27 cellular contexts compared by ENCODE assay signal in the genomic region with DNA sequence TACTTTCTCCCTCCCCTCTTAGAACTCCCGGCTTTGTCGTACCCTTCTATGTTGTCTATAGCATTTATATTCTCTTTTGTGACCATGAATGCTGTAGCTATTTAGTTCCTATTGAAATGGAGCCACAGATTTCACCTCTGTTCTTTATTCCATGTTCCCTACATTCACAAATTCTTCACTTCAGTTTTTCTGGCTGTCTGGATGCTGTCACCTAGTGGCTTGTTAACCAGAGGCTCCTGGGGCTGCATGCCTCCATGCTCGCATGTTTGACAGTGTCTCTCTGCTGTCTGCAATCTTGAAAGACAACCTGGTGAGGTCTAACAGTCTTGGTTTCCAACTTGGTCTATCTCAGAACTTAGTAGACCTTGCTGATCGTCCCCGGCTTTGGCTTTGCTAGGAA. TPM values are rescaled to one million over a fixed set of nuclear protein-coding genes. Genes with fewer than 3 reads are reported as not detected.
DNase-seq lines count a peak whose midpoint lies in the region; ATAC-seq, FAIRE-seq and TF ChIP-seq lines count a peak whose summit lies in the region.
"Had no signal": no experiment of that assay in that cellular context is flagged by ENCODE, and none has a peak within 500 bp of the region (broad histone marks: within the 10 kb centered on the region; RNA-seq: fewer than 3 reads in every experiment).

No MANE protein-coding gene starts in this region.

- no peak for TF ChIP-seq POLR2A in transverse colon (IDR thresholded peaks at IDR 0.05)

- H3K4me1 ChIP-seq in A673 (ENCODE audit: insufficient read depth, low read length, poor library complexity, severe bottlenecking) = no peaks in the 10 kb centered on the region
- no peaks in the 10 kb centered on the region for H3K4me1 ChIP-seq in transverse colon
- H3K4me1 ChIP-seq: BLaER1 treated with 17β-estradiol and CSF1 and Interleukin-3, amounts not matched to agents 10 nM and 100 nM had no signal

- TF ChIP-seq EP300 in transverse colon (IDR thresholded peaks at IDR 0.05; ENCODE audit: low read depth) = no peak

- TF ChIP-seq CTCF in A673 (conservative IDR thresholded peaks at IDR 0.05; ENCODE audit: low read depth, low read length) (peak; percentile 27; the same call in 1 of the 2 replicates), C4-2B (conservative IDR thresholded peaks at IDR 0.05) (0 out of 2 replicates have a peak, but pooled peaks have one; percentile 6), WERI-Rb-1 (IDR thresholded peaks at IDR 0.05; ENCODE audit: low read depth, low read length) (0 out of 2 replicates have a peak, but pooled peaks have one; percentile 7), transverse colon (IDR thresholded peaks at IDR 0.05) (no peak)

- H3K4me3 ChIP-seq in A673 (ENCODE audit: low read depth, low read length, poor library complexity, severe bottlenecking) (no peak overlapping the region), WERI-Rb-1 (ENCODE audit: low read depth, low read length) (no peak overlapping the region), transverse colon (no peak overlapping the region)
- H3K4me3 ChIP-seq: BLaER1 treated with 17β-estradiol and CSF1 and Interleukin-3, amounts not matched to agents 10 nM and 100 nM had no signal

- no peak for DNase-seq in A673 (ENCODE audit: low spot score)
- no peak for DNase-seq in WERI-Rb-1
- no peak for DNase-seq in left lobe of liver (ENCODE audit: low spot score)
- no peak for DNase-seq in stimulated activated CD4-positive, alpha-beta T cell treated with anti-CD3 and anti-CD28 coated beads, Interleukin-2, amount 100 ng/mL, for 48 hours
- DNase-seq in activated T-cell treated with anti-CD3 and anti-CD28 coated beads, Interleukin-2, amount 50 U/mL, for 4 hours = no peak
- no peak for DNase-seq in frontal cortex (ENCODE audit: low spot score in 2 of 2)
- DNase-seq in transverse colon = no peak
- DNase-seq: Calu3; CD8-positive, alpha-beta memory T cell; GOT3; HCEC 1CT; NCI-H1105; NCI-H2029 treated with DMSO at 0.1 percent for 48 hours; NCI-H2171; NCI-H345; NCI-H524 treated with DMSO at 0.1 percent for 48 hours; NCI-H82; SHP77 treated with DMSO at 0.1 percent for 48 hours had no signal

- ATAC-seq in left lobe of liver = peak; percentile 17
- ATAC-seq in activated T-cell treated with anti-CD3 and anti-CD28 coated beads, Interleukin-2, amount 50 U/mL, for 4 hours = no peak
- ATAC-seq: SK-N-SH treated with all-trans-retinoic acid at 6 μM for 48 hours had no signal

- in situ Hi-C loops in transverse colon (cut with MboI; ENCODE audit: low pct_ligation_motif_present in 1 of 4, low pct_unique_long_range_greater_than_20kb in 1 of 4, low sequenced_read_pairs in 3 of 4) = no loop called here

- H3K36me3 ChIP-seq in A673 (ENCODE audit: insufficient read depth, low read length, poor library complexity, severe bottlenecking) = no peaks in the 10 kb centered on the region
- H3K36me3 ChIP-seq in WERI-Rb-1 = no peaks in the 10 kb centered on the region
- H3K36me3 ChIP-seq in transverse colon = no peaks in the 10 kb centered on the region
- H3K36me3 ChIP-seq: BLaER1 treated with 17β-estradiol and CSF1 and Interleukin-3, amounts not matched to agents 10 nM and 100 nM had no signal

- intact Hi-C loops in A673 (cut with micrococcal nuclease; ENCODE audit: unreplicated experiment) = no loop called here
- intact Hi-C loops in transverse colon (cut with DNase I; ENCODE audit: low total_unique reads) = no loop called here

- no peak overlapping the region for H3K27ac ChIP-seq in A673 (ENCODE audit: low read depth, low read length, poor library complexity, severe bottlenecking)
- H3K27ac ChIP-seq in C4-2B = no peak overlapping the region
- H3K27ac ChIP-seq in WERI-Rb-1 = no peak overlapping the region
- H3K27ac ChIP-seq in transverse colon = no peak overlapping the region
- H3K27ac ChIP-seq: BLaER1 treated with 17β-estradiol and CSF1 and Interleukin-3, amounts not matched to agents 10 nM and 100 nM; HL-60; KMS-11 had no signal

- H3K9me3 ChIP-seq in A673 (ENCODE audit: low read depth, low read length, poor library complexity, severe bottlenecking) = no peaks in the 10 kb centered on the region
- H3K9me3 ChIP-seq in WERI-Rb-1 (ENCODE audit: severe bottlenecking) = no peaks in the 10 kb centered on the region
- no peaks in the 10 kb centered on the region for H3K9me3 ChIP-seq in transverse colon
- H3K9me3 ChIP-seq: BLaER1 treated with 17β-estradiol and CSF1 and Interleukin-3, amounts not matched to agents 10 nM and 100 nM had no signal

- H3K4me1 Mint-ChIP-seq in activated T-cell treated with anti-CD3 and anti-CD28 coated beads, Interleukin-2, amount 50 U/mL, for 4 hours (ENCODE audit: low read depth) = no peaks in the 10 kb centered on the region
- H3K4me1 Mint-ChIP-seq: CD8-positive, alpha-beta memory T cell had no signal

- peaks cover 8% of the 10 kb centered on the region for H3K27me3 Mint-ChIP-seq in activated T-cell treated with anti-CD3 and anti-CD28 coated beads, Interleukin-2, amount 50 U/mL, for 4 hours (ENCODE audit: low read depth)

- CTCF ChIA-PET in A673 (lab: Charles Lee) = no interaction called here

- FAIRE-seq in frontal cortex (lab: Jason Lieb, UNC) = no peak
- FAIRE-seq: G401.6, GM12892 had no signal

- no peaks in the 10 kb centered on the region for H3K27me3 ChIP-seq in A673 (replicated peaks; ENCODE audit: insufficient read depth, low read depth, low read length, poor library complexity)
- no peaks in the 10 kb centered on the region for H3K27me3 ChIP-seq in WERI-Rb-1 (ENCODE audit: insufficient read depth, low read depth, severe bottlenecking)
- no peaks in the 10 kb centered on the region for H3K27me3 ChIP-seq in transverse colon
- H3K27me3 ChIP-seq: BLaER1 treated with 17β-estradiol and CSF1 and Interleukin-3, amounts not matched to agents 10 nM and 100 nM had no signal

- no peaks in the 10 kb centered on the region for H3K9me3 Mint-ChIP-seq in activated T-cell treated with anti-CD3 and anti-CD28 coated beads, Interleukin-2, amount 50 U/mL, for 4 hours
- H3K9me3 Mint-ChIP-seq: CD8-positive, alpha-beta memory T cell had no signal

- no peak overlapping the region for H3K4me3 Mint-ChIP-seq in activated T-cell treated with anti-CD3 and anti-CD28 coated beads, Interleukin-2, amount 50 U/mL, for 4 hours
- H3K4me3 Mint-ChIP-seq: CD8-positive, alpha-beta memory T cell had no signal

- 83 to 100% methylated on average over 2 to 5 of the region's 5 CpGs for WGBS in transverse colon (ENCODE audit: low coverage in 1 of 2), 2 donors

- H3K36me3 Mint-ChIP-seq in activated T-cell treated with anti-CD3 and anti-CD28 coated beads, Interleukin-2, amount 50 U/mL, for 4 hours (ENCODE audit: insufficient read depth) = no peaks in the 10 kb centered on the region
- H3K36me3 Mint-ChIP-seq: CD8-positive, alpha-beta memory T cell had no signal

- POLR2A ChIA-PET in A673 (lab: Charles Lee; ENCODE audit: low non-redundant PET) = no interaction called here

- no TSS peak for BruUV-seq in A673 (replicated peaks; lab: Mats Ljungman, UMichigan)

RNA-seq across cellular contexts. Expression of a gene that starts 48.2 kb away (rescaled TPM):
- total RNA-seq in A673 (2021) (1.1 and 1.5 TPM in 2 replicates), left lobe of liver (1.2 TPM), frontal cortex (7.3 TPM), transverse colon (not detected)
- total RNA-seq in activated T-cell treated with anti-CD3 and anti-CD28 coated beads, Interleukin-2, amount 50 U/mL, for 4 hours = not detected
- total RNA-seq: CD8-positive, alpha-beta memory T cell; HT1080; RPMI7951 had no signal

Comparison
In these comparisons a context has a peak if more than half of its experiments do, and no peak if none do; other contexts are left out.
1. CTCF ChIP-seq: peak in A673 (single experiment), C4-2B (single experiment) and WERI-Rb-1 (single experiment); none in transverse colon (0 of 5).